In genomic region chr10:3872700-3873099, GRCh38 we compare ENCODE assay signal across 12 cellular contexts.
DNase-seq lines count a peak whose midpoint lies in the region; ATAC-seq, FAIRE-seq and TF ChIP-seq lines count a peak whose summit lies in the region.
"Had no signal": no experiment of that assay in that cellular context is flagged by ENCODE, and none has a peak within 500 bp of the region (broad histone marks: within the 10 kb centered on the region; RNA-seq: fewer than 3 reads in every experiment).

No MANE protein-coding gene starts in this region.

- peak overlapping the region; percentile 93 for H3K27ac Mint-ChIP-seq in activated T-cell treated with anti-CD3 and anti-CD28 coated beads, Interleukin-2, amount 50 U/mL, for 24 hours
- peak overlapping the region; percentile 41; the same call in 1 of the 2 replicates for H3K27ac Mint-ChIP-seq in WTC11
- H3K27ac Mint-ChIP-seq in stimulated activated naive CD8-positive, alpha-beta T cell treated with anti-CD3 and anti-CD28 coated beads, Interleukin-15, amount 100 ng/mL, for 72 hours: peak overlapping the region; percentile 96 to 98

- ATAC-seq in WTC11 (0 out of 2 replicates have a peak, but pooled peaks have one; percentile 25), pancreas (no peak)
- ATAC-seq in stimulated activated naive CD8-positive, alpha-beta T cell treated with anti-CD3 and anti-CD28 coated beads, Interleukin-15, amount 100 ng/mL, for 72 hours: no peak

- H3K4me1 ChIP-seq in pancreas: peaks cover 5 to 26% (median 8%) of the 10 kb centered on the region in 3 donors
- peaks cover 10% of the 10 kb centered on the region for H3K4me1 ChIP-seq in PC-9 (replicated peaks; ENCODE audit: insufficient read depth)

- FAIRE-seq in pancreas (lab: Jason Lieb, UNC): no peak
- FAIRE-seq: HTR-8/SVneo had no signal

- no peak overlapping the region for H3K4me2 ChIP-seq in PC-9

- intact Hi-C loops in pancreas (cut with DNase I): no loop called here
- intact Hi-C loops in PC-9 (cut with micrococcal nuclease; ENCODE audit: unreplicated experiment): no loop called here

- H3K36me3 Mint-ChIP-seq in activated T-cell treated with anti-CD3 and anti-CD28 coated beads, Interleukin-2, amount 50 U/mL, for 24 hours (ENCODE audit: low read depth): no peaks in the 10 kb centered on the region
- no peaks in the 10 kb centered on the region for H3K36me3 Mint-ChIP-seq in WTC11

- H3K27me3 ChIP-seq in pancreas: no peaks in the 10 kb centered on the region
- no peaks in the 10 kb centered on the region for H3K27me3 ChIP-seq in PC-9 (ENCODE audit: insufficient read depth, low read depth)
- H3K27me3 ChIP-seq: dorsolateral prefrontal cortex had no signal

- H3K36me3 ChIP-seq in pancreas (no peaks in the 10 kb centered on the region), PC-9 (ENCODE audit: low read depth) (no peaks in the 10 kb centered on the region)

- H3K27ac ChIP-seq in pancreas: no peak overlapping the region
- no peak overlapping the region for H3K27ac ChIP-seq in PC-9
- H3K27ac ChIP-seq: dorsolateral prefrontal cortex had no signal

- H4K20me1 ChIP-seq in PC-9 (ENCODE audit: insufficient read depth): no peaks in the 10 kb centered on the region

- no peak overlapping the region for H3K4me3 Mint-ChIP-seq in activated T-cell treated with anti-CD3 and anti-CD28 coated beads, Interleukin-2, amount 50 U/mL, for 24 hours
- H3K4me3 Mint-ChIP-seq in WTC11: no peak overlapping the region
- no peak overlapping the region for H3K4me3 Mint-ChIP-seq in stimulated activated naive CD8-positive, alpha-beta T cell treated with anti-CD3 and anti-CD28 coated beads, Interleukin-15, amount 100 ng/mL, for 72 hours

- 89 to 93% methylated on average over 9 of the region's 9 CpGs for WGBS in pancreas, 2 donors

- H3K4me3 ChIP-seq in pancreas (no peak overlapping the region), PC-9 (no peak overlapping the region)
- H3K4me3 ChIP-seq: dorsolateral prefrontal cortex had no signal

- no TSS peak for BruUV-seq in PC-9 (replicated peaks; lab: Mats Ljungman, UMichigan)

- H3K9me3 Mint-ChIP-seq in activated T-cell treated with anti-CD3 and anti-CD28 coated beads, Interleukin-2, amount 50 U/mL, for 24 hours: no peaks in the 10 kb centered on the region
- H3K9me3 Mint-ChIP-seq in WTC11: no peaks in the 10 kb centered on the region
- H3K9me3 Mint-ChIP-seq in stimulated activated naive CD8-positive, alpha-beta T cell treated with anti-CD3 and anti-CD28 coated beads, Interleukin-15, amount 100 ng/mL, for 72 hours: no peaks in the 10 kb centered on the region

- no peaks in the 10 kb centered on the region for H3F3A ChIP-seq in PC-9 (ENCODE audit: insufficient read depth, low read depth)

- H3K79me2 ChIP-seq in PC-9 (ENCODE audit: low read depth): no peaks in the 10 kb centered on the region

- H2AFZ ChIP-seq in PC-9: no peak overlapping the region

- H3K4me1 Mint-ChIP-seq in activated T-cell treated with anti-CD3 and anti-CD28 coated beads, Interleukin-2, amount 50 U/mL, for 24 hours (ENCODE audit: low read depth): peaks cover 79% of the 10 kb centered on the region
- peaks cover 29% of the 10 kb centered on the region for H3K4me1 Mint-ChIP-seq in WTC11
- H3K4me1 Mint-ChIP-seq in stimulated activated naive CD8-positive, alpha-beta T cell treated with anti-CD3 and anti-CD28 coated beads, Interleukin-15, amount 100 ng/mL, for 72 hours: peaks cover 83% of the 10 kb centered on the region

- H3K9me2 ChIP-seq in PC-9 (ENCODE audit: insufficient read depth): no peaks in the 10 kb centered on the region

- H3K27me3 Mint-ChIP-seq in activated T-cell treated with anti-CD3 and anti-CD28 coated beads, Interleukin-2, amount 50 U/mL, for 24 hours: no peaks in the 10 kb centered on the region
- H3K27me3 Mint-ChIP-seq in WTC11 (ENCODE audit: low read depth): no peaks in the 10 kb centered on the region
- H3K27me3 Mint-ChIP-seq in stimulated activated naive CD8-positive, alpha-beta T cell treated with anti-CD3 and anti-CD28 coated beads, Interleukin-15, amount 100 ng/mL, for 72 hours: no peaks in the 10 kb centered on the region

- CTCF ChIA-PET in WTC11 (lab: Charles Lee): no interaction called here
- CTCF ChIA-PET in PC-9 (lab: Charles Lee): no interaction called here

- DNase-seq in activated T-cell treated with anti-CD3 and anti-CD28 coated beads, Interleukin-2, amount 50 U/mL, for 24 hours: no peak
- DNase-seq in activated T-cell treated with anti-CD3 and anti-CD28 coated beads for 4 hours: no peak
- no peak for DNase-seq in WTC11 (ENCODE audit: low spot score)
- peak; percentile 56 for DNase-seq in left kidney (ENCODE audit: low read depth, low spot score)
- no peak for DNase-seq in stimulated activated naive CD8-positive, alpha-beta T cell treated with anti-CD3 and anti-CD28 coated beads, Interleukin-15, amount 100 ng/mL, for 72 hours
- DNase-seq in pancreas: no peak
- no peak for DNase-seq in PC-9
- no peak for DNase-seq in dedifferentiated amniotic fluid mesenchymal stem cell (ENCODE audit: extremely low spot score)
- DNase-seq: dorsolateral prefrontal cortex, NCI-H2029, NCI-H526 had no signal

- POLR2A ChIA-PET in WTC11 (lab: Charles Lee) (no interaction called here), PC-9 (lab: Charles Lee; ENCODE audit: unreplicated experiment) (no interaction called here)

- H3K9me3 ChIP-seq in pancreas: no peaks in the 10 kb centered on the region
- H3K9me3 ChIP-seq in PC-9 (ENCODE audit: insufficient read depth, low read depth): no peaks in the 10 kb centered on the region

- TF ChIP-seq CTCF in WTC11 (IDR thresholded peaks at IDR 0.05): no peak
- TF ChIP-seq CTCF in pancreas (IDR thresholded peaks at IDR 0.05): no peak
- TF ChIP-seq CTCF in PC-9 (conservative IDR thresholded peaks at IDR 0.05): no peak

TF ChIP-seq in WTC11, 78 proteins besides CTCF, POLR2A, EP300 and RAD21:
- TF ChIP-seq ZNF263 (CRISPR knock-in tag; IDR thresholded peaks at IDR 0.05; ENCODE audit: low read depth) (no peak), IRF2 (CRISPR knock-in tag; IDR thresholded peaks at IDR 0.05; ENCODE audit: borderline replicate concordance, low read depth) (no peak), OVOL2 (CRISPR knock-in tag; IDR thresholded peaks at IDR 0.05; ENCODE audit: borderline replicate concordance) (no peak), MAX (CRISPR knock-in tag; IDR thresholded peaks at IDR 0.05) (no peak), ZNF219 (CRISPR knock-in tag; IDR thresholded peaks at IDR 0.05; ENCODE audit: borderline replicate concordance) (no peak), GRHL2 (CRISPR knock-in tag; IDR thresholded peaks at IDR 0.05; ENCODE audit: insufficient replicate concordance, severe bottlenecking) (no peak), ATF2 (CRISPR knock-in tag; IDR thresholded peaks at IDR 0.05; ENCODE audit: borderline replicate concordance, low read depth) (no peak), ZNF423 (CRISPR knock-in tag; IDR thresholded peaks at IDR 0.05) (no peak), SMAD3 (CRISPR knock-in tag; IDR thresholded peaks at IDR 0.05; ENCODE audit: borderline replicate concordance) (no peak), CREM (CRISPR knock-in tag; IDR thresholded peaks at IDR 0.05) (no peak), ERG (CRISPR knock-in tag; IDR thresholded peaks at IDR 0.05) (no peak), USF2 (CRISPR knock-in tag; IDR thresholded peaks at IDR 0.05) (no peak)

Comparison
In these comparisons a context has a peak if more than half of its experiments do, and no peak if none do; other contexts are left out.
1. H3K27ac Mint-ChIP-seq: peak in every context shown above with its lines; median percentile 97 in stimulated activated naive CD8-positive, alpha-beta T cell treated with anti-CD3 and anti-CD28 coated beads, Interleukin-15, amount 100 ng/mL, for 72 hours; 93 in activated T-cell treated with anti-CD3 and anti-CD28 coated beads, Interleukin-2, amount 50 U/mL, for 24 hours; 41 in WTC11.